8 cellular contexts compared by ENCODE assay signal in the genomic region with DNA sequence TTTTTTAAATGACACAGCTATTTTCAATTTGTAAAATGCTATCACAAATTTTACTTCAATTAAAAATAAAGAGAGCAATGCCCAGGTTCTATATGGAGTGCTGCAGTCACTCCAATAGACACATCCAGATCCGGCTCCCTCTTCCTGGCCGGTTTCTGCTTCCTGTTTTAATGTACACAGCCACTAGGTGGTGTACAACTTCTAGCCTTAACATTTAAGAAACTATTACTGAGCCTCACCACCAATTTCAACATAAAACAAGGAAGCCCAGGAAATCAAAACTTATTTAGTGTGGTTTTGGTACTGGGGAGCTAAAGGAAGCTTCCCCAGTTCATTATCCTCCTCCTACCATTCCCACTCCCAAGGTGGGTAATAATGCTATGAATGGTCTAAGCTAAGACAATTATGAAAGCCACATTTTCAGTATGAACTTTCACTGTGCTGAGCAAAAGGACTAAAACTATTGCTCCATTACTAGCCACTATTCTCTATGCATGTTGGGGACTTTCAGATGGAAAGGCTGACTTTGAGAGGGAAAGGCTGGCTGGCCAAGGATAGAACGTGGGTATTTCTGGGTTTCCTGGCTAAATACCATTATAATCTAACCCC. TPM values are rescaled to one million over a fixed set of nuclear protein-coding genes. Genes with fewer than 3 reads are reported as not detected.
DNase-seq lines count a peak whose midpoint lies in the region; ATAC-seq, FAIRE-seq and TF ChIP-seq lines count a peak whose summit lies in the region.

No MANE protein-coding gene starts in this region.

- no peaks in the 10 kb centered on the region for H3K4me1 ChIP-seq in small intestine (ENCODE audit: control insufficient read depth in 2 of 2, insufficient read depth in 1 of 2, low read depth in 1 of 2, low read length in 1 of 2)

- H3K27me3 Mint-ChIP-seq in brain, result peaks cover 5% of the 10 kb centered on the region

- H3K9me3 Mint-ChIP-seq in brain, result peaks cover 7 to 23% (median 14%) of the 10 kb centered on the region in 5 experiments

- ATAC-seq in SK-N-SH treated with all-trans-retinoic acid at 6 μM for 48 hours (peak; percentile 97), GM18519 (IDR thresholded peaks at IDR 0.05; ENCODE audit: low FRiP score, unreplicated experiment) (no peak)

- 14 to 19% (median 17%) methylated on average over 3 of the region's 3 CpGs for WGBS in small intestine, 3 donors

- peaks cover 10 to 22% of the 10 kb centered on the region in 2 donors for H3K36me3 ChIP-seq in small intestine (ENCODE audit: control insufficient read depth in 2 of 2, insufficient read depth in 2 of 2, low read length in 2 of 2)

- H3K27me3 ChIP-seq in small intestine (ENCODE audit: control insufficient read depth in 2 of 2, insufficient read depth in 2 of 2, low read length in 2 of 2), result no peaks in the 10 kb centered on the region

- no peak overlapping the region for H3K4me3 ChIP-seq in small intestine (ENCODE audit: low read depth in 1 of 2, low read length in 2 of 2)

- peak; percentile 48 for DNase-seq in stimulated activated CD4-positive, alpha-beta T cell treated with anti-CD3 and anti-CD28 coated beads, Interleukin-15, amount 100 ng/mL, for 24 hours
- no peak for DNase-seq in stimulated activated CD4-positive, alpha-beta T cell treated with anti-CD3 and anti-CD28 coated beads, Interleukin-4, amount 100 ng/mL, for 1 hour
- peak; percentile 75 for DNase-seq in NCI-H1105 treated with DMSO at 0.1 percent for 48 hours (lab: John Stamatoyannopoulos, UW)
- DNase-seq in iPS-NIHi11 (ENCODE audit: low spot score), result peak; percentile 64
- DNase-seq in small intestine, result peak; percentile 86

- peaks cover 76% of the 10 kb centered on the region for H3K36me3 Mint-ChIP-seq in brain

- FAIRE-seq in small intestine (lab: Jason Lieb, UNC), result no peak

- H3K9me3 ChIP-seq in small intestine (ENCODE audit: control insufficient read depth, low read depth), result no peaks in the 10 kb centered on the region

- H3K27ac ChIP-seq in small intestine (ENCODE audit: low read depth in 1 of 2, low read length in 1 of 2), result peak overlapping the region; percentile 57 to 66

- TF ChIP-seq CTCF in brain (conservative IDR thresholded peaks at IDR 0.05), result peak; percentile 85 to 89

- no peaks in the 10 kb centered on the region for H3K4me1 Mint-ChIP-seq in brain

- peak overlapping the region in 2 of 5 experiments; percentile 40 to 52 for H3K27ac Mint-ChIP-seq in brain

- H3K4me3 Mint-ChIP-seq in brain, result no peak overlapping the region

TF ChIP-seq in SK-N-SH treated with all-trans-retinoic acid at 6 μM for 48 hours, 23 proteins besides CTCF, POLR2A, EP300 and RAD21:
- TF ChIP-seq ARNTL (CRISPR knock-in tag; IDR thresholded peaks at IDR 0.05; ENCODE audit: borderline replicate concordance, low read depth) (no peak), ZC3H10 (CRISPR knock-in tag; IDR thresholded peaks at IDR 0.05) (no peak), POU6F1 (CRISPR knock-in tag; IDR thresholded peaks at IDR 0.05; ENCODE audit: borderline replicate concordance, low read depth) (no peak), ZFP3 (CRISPR knock-in tag; IDR thresholded peaks at IDR 0.05) (no peak), SNAI2 (CRISPR knock-in tag; IDR thresholded peaks at IDR 0.05) (no peak), PPARA (CRISPR knock-in tag; IDR thresholded peaks at IDR 0.05; ENCODE audit: borderline replicate concordance) (no peak), TCF4 (CRISPR knock-in tag; IDR thresholded peaks at IDR 0.05; ENCODE audit: borderline replicate concordance) (no peak), ZFP30 (CRISPR knock-in tag; IDR thresholded peaks at IDR 0.05) (no peak), ZNF70 (CRISPR knock-in tag; IDR thresholded peaks at IDR 0.05) (no peak), ESRRG (CRISPR knock-in tag; IDR thresholded peaks at IDR 0.05) (no peak), BACH2 (CRISPR knock-in tag; IDR thresholded peaks at IDR 0.05; ENCODE audit: borderline replicate concordance) (no peak)
- TF ChIP-seq, protein P1, sequence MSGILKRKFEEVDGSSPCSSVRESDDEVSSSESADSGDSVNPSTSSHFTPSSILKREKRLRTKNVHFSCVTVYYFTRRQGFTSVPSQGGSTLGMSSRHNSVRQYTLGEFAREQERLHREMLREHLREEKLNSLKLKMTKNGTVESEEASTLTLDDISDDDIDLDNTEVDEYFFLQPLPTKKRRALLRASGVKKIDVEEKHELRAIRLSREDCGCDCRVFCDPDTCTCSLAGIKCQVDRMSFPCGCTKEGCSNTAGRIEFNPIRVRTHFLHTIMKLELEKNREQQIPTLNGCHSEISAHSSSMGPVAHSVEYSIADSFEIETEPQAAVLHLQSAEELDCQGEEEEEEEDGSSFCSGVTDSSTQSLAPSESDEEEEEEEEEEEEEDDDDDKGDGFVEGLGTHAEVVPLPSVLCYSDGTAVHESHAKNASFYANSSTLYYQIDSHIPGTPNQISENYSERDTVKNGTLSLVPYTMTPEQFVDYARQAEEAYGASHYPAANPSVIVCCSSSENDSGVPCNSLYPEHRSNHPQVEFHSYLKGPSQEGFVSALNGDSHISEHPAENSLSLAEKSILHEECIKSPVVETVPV (CRISPR knock-in tag; IDR thresholded peaks at IDR 0.05), result no peak
- TF ChIP-seq, protein P2, sequence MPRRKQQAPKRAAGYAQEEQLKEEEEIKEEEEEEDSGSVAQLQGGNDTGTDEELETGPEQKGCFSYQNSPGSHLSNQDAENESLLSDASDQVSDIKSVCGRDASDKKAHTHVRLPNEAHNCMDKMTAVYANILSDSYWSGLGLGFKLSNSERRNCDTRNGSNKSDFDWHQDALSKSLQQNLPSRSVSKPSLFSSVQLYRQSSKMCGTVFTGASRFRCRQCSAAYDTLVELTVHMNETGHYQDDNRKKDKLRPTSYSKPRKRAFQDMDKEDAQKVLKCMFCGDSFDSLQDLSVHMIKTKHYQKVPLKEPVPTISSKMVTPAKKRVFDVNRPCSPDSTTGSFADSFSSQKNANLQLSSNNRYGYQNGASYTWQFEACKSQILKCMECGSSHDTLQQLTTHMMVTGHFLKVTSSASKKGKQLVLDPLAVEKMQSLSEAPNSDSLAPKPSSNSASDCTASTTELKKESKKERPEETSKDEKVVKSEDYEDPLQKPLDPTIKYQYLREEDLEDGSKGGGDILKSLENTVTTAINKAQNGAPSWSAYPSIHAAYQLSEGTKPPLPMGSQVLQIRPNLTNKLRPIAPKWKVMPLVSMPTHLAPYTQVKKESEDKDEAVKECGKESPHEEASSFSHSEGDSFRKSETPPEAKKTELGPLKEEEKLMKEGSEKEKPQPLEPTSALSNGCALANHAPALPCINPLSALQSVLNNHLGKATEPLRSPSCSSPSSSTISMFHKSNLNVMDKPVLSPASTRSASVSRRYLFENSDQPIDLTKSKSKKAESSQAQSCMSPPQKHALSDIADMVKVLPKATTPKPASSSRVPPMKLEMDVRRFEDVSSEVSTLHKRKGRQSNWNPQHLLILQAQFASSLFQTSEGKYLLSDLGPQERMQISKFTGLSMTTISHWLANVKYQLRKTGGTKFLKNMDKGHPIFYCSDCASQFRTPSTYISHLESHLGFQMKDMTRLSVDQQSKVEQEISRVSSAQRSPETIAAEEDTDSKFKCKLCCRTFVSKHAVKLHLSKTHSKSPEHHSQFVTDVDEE (CRISPR knock-in tag; IDR thresholded peaks at IDR 0.05), result no peak

RNA-seq across cellular contexts. Expression of gene MTMR11, which starts 25.5 kb away (rescaled TPM):
- polyA plus RNA-seq in brain (ENCODE audit: insufficient read depth, low read depth, low replicate concordance) (2.5 TPM), small intestine (100 to 1,000 TPM in 1 of 3 donors, 10 to 100 TPM in 2; 32.5 to 138 (median 94.3) TPM)

RNA-seq across cellular contexts. Expression of gene SF3B4, which starts 34.5 kb away (rescaled TPM):
- 109 TPM for polyA plus RNA-seq in brain (ENCODE audit: insufficient read depth, low read depth, low replicate concordance)
- polyA plus RNA-seq in small intestine, result 10 to 100 TPM; 34.3 to 50.8 (median 34.9) TPM

RNA-seq across cellular contexts. Expression of gene SV2A, which starts 44.5 kb away (rescaled TPM):
- 112 TPM for polyA plus RNA-seq in brain (ENCODE audit: insufficient read depth, low read depth, low replicate concordance)
- polyA plus RNA-seq in small intestine, result 1 to 10 TPM in 1 of 3 donors, under 1 TPM in 1, not detected in 1; 0.54 to 3.9 TPM

RNA-seq across cellular contexts. Expression of gene OTUD7B, which starts 48.4 kb away (rescaled TPM):
- polyA plus RNA-seq in brain (ENCODE audit: insufficient read depth, low read depth, low replicate concordance), result 11.0 TPM
- 1 to 10 TPM; 5.1 to 6.8 (median 5.6) TPM for polyA plus RNA-seq in small intestine

Comparison
In these comparisons a context has a peak if more than half of its experiments do, and no peak if none do; other contexts are left out.
1. RNA of gene SV2A, which starts 44.5 kb away (polyA plus RNA-seq): 112 TPM in brain (single experiment); 0.54 to 3.9 TPM in small intestine; every median in the first group is over 10 times any median in the second.